Comparison of ENCODE assay signal across 17 cellular contexts in genomic region chr2:118992740-118993391, GRCh38. TPM values are rescaled to one million over a fixed set of nuclear protein-coding genes. Genes with fewer than 3 reads are reported as not detected.
A peak's percentile ranks its signal among the peaks of the same experiment; 100 is the strongest.
DNase-seq lines count a peak whose midpoint lies in the region.
"Had no signal": no experiment of that assay in that cellular context is flagged by ENCODE, and none has a peak within 500 bp of the region (broad histone marks: within the 10 kb centered on the region; RNA-seq: fewer than 3 reads in every experiment).

No MANE protein-coding gene starts in this region.

- H3K4me3 Mint-ChIP-seq in activated CD4-positive, alpha-beta T cell treated with anti-CD3 and anti-CD28 coated beads, Interleukin-2, amount 10 ng/mL, durations not matched to agents 7 days and 5 days: no peak overlapping the region
- no peak overlapping the region for H3K4me3 Mint-ChIP-seq in activated naive CD8-positive, alpha-beta T cell treated with anti-CD3 and anti-CD28 coated beads for 36 hours
- no peak overlapping the region for H3K4me3 Mint-ChIP-seq in immature natural killer cell
- H3K4me3 Mint-ChIP-seq: CD4-positive, alpha-beta T cell; IgD-negative memory B cell; naive B cell; stimulated activated naive B cell treated with anti-CD40 and anti-IgM and Interleukin-4, amounts not matched to agents 10 μg/mL and 1 μg/mL and 100 μg/mL, for 72 hours had no signal

- POLR2A ChIA-PET in activated CD4-positive, alpha-beta T cell treated with anti-CD3 and anti-CD28 coated beads, Interleukin-2, amount 10 ng/mL, durations not matched to agents 7 days and 5 days (lab: Charles Lee): no interaction called here

- H3K27me3 Mint-ChIP-seq in activated CD4-positive, alpha-beta T cell treated with anti-CD3 and anti-CD28 coated beads, Interleukin-2, amount 10 ng/mL, durations not matched to agents 7 days and 5 days: peaks cover 3% of the 10 kb centered on the region
- peaks cover 3% of the 10 kb centered on the region for H3K27me3 Mint-ChIP-seq in activated naive CD8-positive, alpha-beta T cell treated with anti-CD3 and anti-CD28 coated beads for 36 hours
- H3K27me3 Mint-ChIP-seq in immature natural killer cell (ENCODE audit: low read depth in 3 of 3): peaks cover 0 to 4% (median 1%) of the 10 kb centered on the region in 3 donors
- H3K27me3 Mint-ChIP-seq: IgD-negative memory B cell; naive B cell; stimulated activated naive B cell treated with anti-CD40 and anti-IgM and Interleukin-4, amounts not matched to agents 10 μg/mL and 1 μg/mL and 100 μg/mL, for 72 hours had no signal

- DNase-seq in activated CD4-positive, alpha-beta T cell treated with anti-CD3 and anti-CD28 coated beads, Interleukin-2, amount 10 ng/mL, durations not matched to agents 7 days and 5 days: peak; percentile 16
- no peak for DNase-seq in activated CD4-positive, alpha-beta T cell treated with anti-CD3 and anti-CD28 coated beads, Interleukin-2, amount 50 U/mL, for 1 hour
- DNase-seq in NOMO-1 treated with DMSO at 0.1 percent for 48 hours (lab: John Stamatoyannopoulos, UW; ENCODE audit: unreplicated experiment) (peak; percentile 68), NAMALWA (ENCODE audit: low spot score) (no peak), immature natural killer cell (no peak)
- peak; percentile 33 for DNase-seq in activated naive CD8-positive, alpha-beta T cell treated with anti-CD3 and anti-CD28 coated beads for 36 hours
- DNase-seq in stimulated activated CD8-positive, alpha-beta memory T cell treated with anti-CD3 and anti-CD28 coated beads, Interleukin-4, amount 100 ng/mL, for 48 hours: peak; percentile 37
- DNase-seq in activated naive CD4-positive, alpha-beta T cell treated with anti-CD3 and anti-CD28 coated beads, Interleukin-2, amount 50 U/mL, for 16 hours: no peak
- DNase-seq: esophagus squamous epithelium; hippocampal formation; naive B cell; psoas muscle; stimulated activated naive B cell treated with anti-CD40 and anti-IgM and Interleukin-4, amounts not matched to agents 10 μg/mL and 1 μg/mL and 100 μg/mL, for 72 hours had no signal

- no peak overlapping the region for H3K27ac Mint-ChIP-seq in activated CD4-positive, alpha-beta T cell treated with anti-CD3 and anti-CD28 coated beads, Interleukin-2, amount 10 ng/mL, durations not matched to agents 7 days and 5 days
- peak overlapping the region; percentile 14 for H3K27ac Mint-ChIP-seq in activated naive CD8-positive, alpha-beta T cell treated with anti-CD3 and anti-CD28 coated beads for 36 hours
- no peak overlapping the region for H3K27ac Mint-ChIP-seq in immature natural killer cell
- H3K27ac Mint-ChIP-seq: CD4-positive, alpha-beta T cell; IgD-negative memory B cell; stimulated activated naive B cell treated with anti-CD40 and anti-IgM and Interleukin-4, amounts not matched to agents 10 μg/mL and 1 μg/mL and 100 μg/mL, for 72 hours had no signal

- peaks cover 13% of the 10 kb centered on the region for H3K4me1 Mint-ChIP-seq in activated CD4-positive, alpha-beta T cell treated with anti-CD3 and anti-CD28 coated beads, Interleukin-2, amount 10 ng/mL, durations not matched to agents 7 days and 5 days
- H3K4me1 Mint-ChIP-seq in activated naive CD8-positive, alpha-beta T cell treated with anti-CD3 and anti-CD28 coated beads for 36 hours: peaks cover 5% of the 10 kb centered on the region
- H3K4me1 Mint-ChIP-seq in immature natural killer cell: no peaks in the 10 kb centered on the region
- H3K4me1 Mint-ChIP-seq: IgD-negative memory B cell, naive B cell had no signal

- no peaks in the 10 kb centered on the region for H3K36me3 Mint-ChIP-seq in activated CD4-positive, alpha-beta T cell treated with anti-CD3 and anti-CD28 coated beads, Interleukin-2, amount 10 ng/mL, durations not matched to agents 7 days and 5 days (ENCODE audit: low read depth)
- no peaks in the 10 kb centered on the region for H3K36me3 Mint-ChIP-seq in activated naive CD8-positive, alpha-beta T cell treated with anti-CD3 and anti-CD28 coated beads for 36 hours
- no peaks in the 10 kb centered on the region for H3K36me3 Mint-ChIP-seq in immature natural killer cell
- H3K36me3 Mint-ChIP-seq: IgD-negative memory B cell; naive B cell; stimulated activated naive B cell treated with anti-CD40 and anti-IgM and Interleukin-4, amounts not matched to agents 10 μg/mL and 1 μg/mL and 100 μg/mL, for 72 hours had no signal

- no peaks in the 10 kb centered on the region for H3K9me3 Mint-ChIP-seq in activated CD4-positive, alpha-beta T cell treated with anti-CD3 and anti-CD28 coated beads, Interleukin-2, amount 10 ng/mL, durations not matched to agents 7 days and 5 days
- no peaks in the 10 kb centered on the region for H3K9me3 Mint-ChIP-seq in activated naive CD8-positive, alpha-beta T cell treated with anti-CD3 and anti-CD28 coated beads for 36 hours
- H3K9me3 Mint-ChIP-seq in immature natural killer cell: peaks cover 0 to 4% (median 0%) of the 10 kb centered on the region in 6 donors
- H3K9me3 Mint-ChIP-seq: CD4-positive, alpha-beta T cell had no signal

- CTCF ChIA-PET in activated CD4-positive, alpha-beta T cell treated with anti-CD3 and anti-CD28 coated beads, Interleukin-2, amount 10 ng/mL, durations not matched to agents 7 days and 5 days (lab: Charles Lee): no interaction called here

RNA-seq across cellular contexts. Expression of gene MARCO, which starts 50.9 kb away (rescaled TPM):
- total RNA-seq in activated CD4-positive, alpha-beta T cell treated with anti-CD3 and anti-CD28 coated beads, Interleukin-2, amount 10 ng/mL, durations not matched to agents 7 days and 5 days: not detected
- not detected for total RNA-seq in activated naive CD8-positive, alpha-beta T cell treated with anti-CD3 and anti-CD28 coated beads for 36 hours
- polyA plus RNA-seq in immature natural killer cell: under 1 TPM in 1 of 3 donors, not detected in 2; 0.53 TPM
- total RNA-seq: activated CD8-positive, alpha-beta memory T cell treated with anti-CD3 and anti-CD28 coated beads for 36 hours; NCI-H460 had no signal
- polyA plus RNA-seq: IgD-negative memory B cell had no signal

Comparison
In these comparisons a context has a peak if more than half of its experiments do, and no peak if none do; other contexts are left out.
1. DNase-seq: peak in activated CD4-positive, alpha-beta T cell treated with anti-CD3 and anti-CD28 coated beads, Interleukin-2, amount 10 ng/mL, durations not matched to agents 7 days and 5 days (single experiment), NOMO-1 treated with DMSO at 0.1 percent for 48 hours (single experiment), activated naive CD8-positive, alpha-beta T cell treated with anti-CD3 and anti-CD28 coated beads for 36 hours (single experiment) and stimulated activated CD8-positive, alpha-beta memory T cell treated with anti-CD3 and anti-CD28 coated beads, Interleukin-4, amount 100 ng/mL, for 48 hours (single experiment); none in activated CD4-positive, alpha-beta T cell treated with anti-CD3 and anti-CD28 coated beads, Interleukin-2, amount 50 U/mL, for 1 hour (single experiment), NAMALWA (single experiment), immature natural killer cell (0 of 3) and activated naive CD4-positive, alpha-beta T cell treated with anti-CD3 and anti-CD28 coated beads, Interleukin-2, amount 50 U/mL, for 16 hours (single experiment).